Comparison of ENCODE assay signal across 24 cellular contexts in the genomic region with DNA sequence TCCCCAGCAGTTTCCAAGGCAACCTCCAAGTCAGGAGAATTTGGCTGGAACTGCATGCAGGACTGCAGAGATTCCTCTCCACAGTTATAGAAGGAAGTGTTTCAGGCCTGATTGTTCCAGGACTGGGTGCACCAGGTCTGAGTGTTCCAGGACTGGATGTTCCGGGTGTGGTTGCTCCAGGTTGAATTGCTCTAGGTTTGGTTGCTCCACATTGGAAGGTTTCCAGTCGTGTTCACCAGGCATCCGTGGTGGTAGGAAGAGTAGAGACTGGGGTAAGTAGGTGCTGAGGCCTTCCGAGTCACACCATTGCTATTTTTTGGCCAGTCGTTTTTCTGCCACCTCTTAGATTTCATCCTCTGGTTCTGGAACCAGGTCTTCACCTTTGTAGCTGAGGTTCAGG.
"Had no signal": no experiment of that assay in that cellular context is flagged by ENCODE, and none has a peak within 500 bp of the region (broad histone marks: within the 10 kb centered on the region; RNA-seq: fewer than 3 reads in every experiment).

No MANE protein-coding gene starts in this region.

- H3K4me3 ChIP-seq: ascending aorta, body of pancreas had no signal

- H3K27me3 ChIP-seq: ascending aorta, body of pancreas had no signal

- H3K27ac Mint-ChIP-seq: activated B cell treated with CpG ODN at 0.5 μM for 24 hours; activated CD4-positive, alpha-beta memory T cell treated with anti-CD3 and anti-CD28 coated beads for 36 hours; activated CD4-positive, alpha-beta T cell treated with anti-CD3 and anti-CD28 coated beads, Interleukin-2, amount 10 ng/mL, durations not matched to agents 24 days and 14 days; activated naive CD4-positive, alpha-beta T cell treated with anti-CD3 and anti-CD28 coated beads, Interleukin-2, amount 50 U/mL, for 72 hours; activated naive CD8-positive, alpha-beta T cell treated with anti-CD3 and anti-CD28 coated beads, Interleukin-2, amount 50 U/mL, for 24 hours; T-helper 17 cell had no signal

- H3K27ac ChIP-seq: ascending aorta, body of pancreas had no signal

- H3K9me3 ChIP-seq: ascending aorta, body of pancreas had no signal

- H3K4me1 ChIP-seq: ascending aorta, body of pancreas had no signal

- DNase-seq: activated B cell treated with CpG ODN at 0.5 μM for 24 hours; activated CD4-positive, alpha-beta memory T cell treated with anti-CD3 and anti-CD28 coated beads for 36 hours; activated CD4-positive, alpha-beta T cell treated with anti-CD3 and anti-CD28 coated beads for 1 hour; activated CD4-positive, alpha-beta T cell treated with anti-CD3 and anti-CD28 coated beads, Interleukin-2, amount 10 ng/mL, durations not matched to agents 24 days and 14 days; activated CD8-positive, alpha-beta memory T cell treated with anti-CD3 and anti-CD28 coated beads for 24 hours; activated effector memory CD4-positive, alpha-beta T cell treated with anti-CD3 and anti-CD28 coated beads, Interleukin-2, amount 50 U/mL, for 16 hours; activated naive CD4-positive, alpha-beta T cell treated with Interleukin-2 at 50 U/mL for 16 hours; activated naive CD8-positive, alpha-beta T cell treated with anti-CD3 and anti-CD28 coated beads, Interleukin-2, amount 50 U/mL, for 24 hours; activated T-cell treated with anti-CD3 and anti-CD28 coated beads, Interleukin-2, amount 50 U/mL, for 4 hours; amniotic stem cell; body of pancreas; MM.1S; NCI-H1105 treated with DMSO at 0.1 percent for 48 hours; NCI-H1436 treated with DMSO at 0.1 percent for 48 hours; NCI-H187; NCI-H2081; NCI-H446; NCI-H524; PC-3; SIG-M5; T-helper 17 cell; T1000 had no signal

- H3K36me3 Mint-ChIP-seq: activated CD4-positive, alpha-beta memory T cell treated with anti-CD3 and anti-CD28 coated beads for 36 hours; activated naive CD4-positive, alpha-beta T cell treated with anti-CD3 and anti-CD28 coated beads, Interleukin-2, amount 50 U/mL, for 72 hours had no signal

- H3K36me3 ChIP-seq: ascending aorta had no signal

- ATAC-seq: activated naive CD4-positive, alpha-beta T cell treated with anti-CD3 and anti-CD28 coated beads, Interleukin-2, amount 50 U/mL, for 72 hours; activated naive CD8-positive, alpha-beta T cell treated with anti-CD3 and anti-CD28 coated beads, Interleukin-2, amount 50 U/mL, for 24 hours; activated T-cell treated with anti-CD3 and anti-CD28 coated beads, Interleukin-2, amount 50 U/mL, for 4 hours; body of pancreas; PC-3; T-helper 17 cell had no signal

- H3K9me3 Mint-ChIP-seq: activated B cell treated with CpG ODN at 0.5 μM for 24 hours; activated CD4-positive, alpha-beta memory T cell treated with anti-CD3 and anti-CD28 coated beads for 36 hours; activated CD4-positive, alpha-beta T cell treated with anti-CD3 and anti-CD28 coated beads, Interleukin-2, amount 10 ng/mL, durations not matched to agents 24 days and 14 days; activated naive CD4-positive, alpha-beta T cell treated with anti-CD3 and anti-CD28 coated beads, Interleukin-2, amount 50 U/mL, for 72 hours; activated naive CD8-positive, alpha-beta T cell treated with anti-CD3 and anti-CD28 coated beads, Interleukin-2, amount 50 U/mL, for 24 hours; activated T-cell treated with anti-CD3 and anti-CD28 coated beads, Interleukin-2, amount 50 U/mL, for 4 hours had no signal

- H3K4me3 Mint-ChIP-seq: activated B cell treated with CpG ODN at 0.5 μM for 24 hours; activated CD4-positive, alpha-beta memory T cell treated with anti-CD3 and anti-CD28 coated beads for 36 hours; activated CD4-positive, alpha-beta T cell treated with anti-CD3 and anti-CD28 coated beads, Interleukin-2, amount 10 ng/mL, durations not matched to agents 24 days and 14 days; activated naive CD8-positive, alpha-beta T cell treated with anti-CD3 and anti-CD28 coated beads, Interleukin-2, amount 50 U/mL, for 24 hours; activated T-cell treated with anti-CD3 and anti-CD28 coated beads, Interleukin-2, amount 50 U/mL, for 4 hours; T-helper 17 cell had no signal
